In genomic region chrX:20212486-20213089, GRCh38 we compare ENCODE assay signal across 13 cellular contexts. TPM values are rescaled to one million over a fixed set of nuclear protein-coding genes. Genes with fewer than 3 reads are reported as not detected.
DNase-seq lines count a peak whose midpoint lies in the region; ATAC-seq, FAIRE-seq and TF ChIP-seq lines count a peak whose summit lies in the region.
"Had no signal": no experiment of that assay in that cellular context is flagged by ENCODE, and none has a peak within 500 bp of the region (broad histone marks: within the 10 kb centered on the region; RNA-seq: fewer than 3 reads in every experiment).

No MANE protein-coding gene starts in this region.

- TF ChIP-seq EP300 in GM12878 (IDR thresholded peaks at IDR 0.05; ENCODE audit: borderline replicate concordance in 1 of 2, control insufficient read depth in 1 of 2, low read depth in 2 of 2, low read length in 2 of 2), result peak in 1 of 2 experiments; percentile 41; a peak in 1 of 4 replicates

- SMC1A ChIA-PET in GM12878 (lab: Charles Lee; ENCODE audit: uncharacterized antibody, unreplicated experiment), result interaction anchor here (1.3 kb wide), 2 partner anchors 8 to 32 kb away, joined by 3 to 5 read pairs; no protein-coding TSS in a partner anchor

- no peak for TF ChIP-seq CTCF in GM12878 (IDR thresholded peaks at IDR 0.05 in 2 of 3, conservative IDR thresholded peaks at IDR 0.05 in 1 of 3; ENCODE audit: control insufficient read depth in 2 of 3, extremely low read depth in 1 of 3, insufficient read depth in 1 of 3, low read depth in 3 of 3, low read length in 3 of 3)

- H3K4me3 ChIP-seq in GM12878, result no peak overlapping the region
- H3K4me3 ChIP-seq: neural progenitor cell had no signal

- CTCF ChIA-PET in GM12878 (lab: Yijun Ruan, JAX), result interaction anchor here (0.6 kb wide), 1 partner anchor 44 kb away, joined by 3 read pairs; no protein-coding TSS in a partner anchor

- no TSS peak for BruUV-seq in GM12878 (replicated peaks; lab: Mats Ljungman, UMichigan)

- intact Hi-C loops in GM12878 (cut with micrococcal nuclease; ENCODE audit: unreplicated experiment), result no loop called here

- RAD21 ChIA-PET in GM12878 (lab: Charles Lee; ENCODE audit: unreplicated experiment), result no interaction called here

- H3K27me3 ChIP-seq in GM12878 (replicated peaks in 1 of 2; ENCODE audit: control insufficient read depth in 2 of 2, insufficient read depth in 2 of 2, low read length in 1 of 2), result no peaks in the 10 kb centered on the region
- H3K27me3 ChIP-seq: neural progenitor cell had no signal

- no peak overlapping the region for H2AFZ ChIP-seq in GM12878 (ENCODE audit: control insufficient read depth, low read depth, low read length)
- H2AFZ ChIP-seq: neural progenitor cell had no signal

- no peak overlapping the region for H3K9ac ChIP-seq in GM12878 (ENCODE audit: control insufficient read depth, insufficient read depth, low read length)
- H3K9ac ChIP-seq: neural progenitor cell had no signal

- 57% methylated on average over 6 of the region's 6 CpGs for WGBS in GM12878 (ENCODE audit: insufficient coverage, insufficient replicate concordance, low lambda C conversion rate, missing lambda C conversion rate)

- TF ChIP-seq POLR2A in GM12878 (IDR thresholded peaks at IDR 0.05; ENCODE audit: low read depth, low read length), result no peak

- in situ Hi-C loops in GM12878 (cut with MboI), result no loop called here

- ATAC-seq in GM18868 (IDR thresholded peaks at IDR 0.05; ENCODE audit: unreplicated experiment) (peak; percentile 96), GM21447 (IDR thresholded peaks at IDR 0.05; ENCODE audit: unreplicated experiment) (peak; percentile 97), HG03095 (IDR thresholded peaks at IDR 0.05; ENCODE audit: unreplicated experiment) (peak; percentile 93), GM12878 (peak; percentile 95)
- ATAC-seq: SK-N-SH treated with all-trans-retinoic acid at 6 μM for 48 hours had no signal

- FAIRE-seq in GM12878 (lab: Jason Lieb, UNC), result peak; percentile 7
- FAIRE-seq: bronchial epithelial cell had no signal

- no peaks in the 10 kb centered on the region; a peak in 1 of 4 replicates for H3K36me3 ChIP-seq in GM12878 (ENCODE audit: control insufficient read depth in 2 of 2, insufficient read depth in 2 of 2, low read length in 1 of 2)
- H3K36me3 ChIP-seq: neural progenitor cell had no signal

- TF ChIP-seq RAD21 in GM12878 (IDR thresholded peaks at IDR 0.05; ENCODE audit: insufficient read depth, low read depth, low read length), result no peak

- POLR2A ChIA-PET in GM12878 (lab: Charles Lee), result no interaction called here

- no peak overlapping the region; the same call in 1 of the 2 replicates for H3K27ac ChIP-seq in GM12878 (ENCODE audit: control insufficient read depth, insufficient read depth)
- H3K27ac ChIP-seq: neural progenitor cell had no signal

- H3K79me2 ChIP-seq in GM12878 (ENCODE audit: control insufficient read depth, insufficient read depth, low read length), result no peaks in the 10 kb centered on the region

- H3K4me2 ChIP-seq in GM12878 (ENCODE audit: control insufficient read depth, insufficient read depth), result peak overlapping the region; percentile 33; the same call in 1 of the 2 replicates
- H3K4me2 ChIP-seq: neural progenitor cell had no signal

- H4K20me1 ChIP-seq in GM12878 (ENCODE audit: control insufficient read depth, insufficient read depth), result no peaks in the 10 kb centered on the region

- DNase-seq in GM12878 (ENCODE audit: low read depth, low spot score), result peak; percentile 8
- no peak for DNase-seq in ecto neural progenitor cell (ENCODE audit: low spot score)
- DNase-seq in CD1c-positive myeloid dendritic cell (ENCODE audit: extremely low spot score), result no peak
- no peak for DNase-seq in NAMALWA (ENCODE audit: low spot score)
- DNase-seq: DMS 273 treated with DMSO at 0.1 percent for 48 hours, Karpas-422, NCI-H526 treated with DMSO at 0.1 percent for 48 hours had no signal

- no peaks in the 10 kb centered on the region; the same call in 1 of the 2 replicates for H3K4me1 ChIP-seq in GM12878 (ENCODE audit: control insufficient read depth, insufficient read depth, low read length)

- no peaks in the 10 kb centered on the region for H3K9me3 ChIP-seq in GM12878 (replicated peaks; ENCODE audit: control insufficient read depth, insufficient read depth, low read length)

TF ChIP-seq in GM12878, 131 proteins besides CTCF, POLR2A, EP300 and RAD21 (continues in another document):
- 0 out of 2 replicates have a peak, but pooled peaks have one; percentile 40 for TF ChIP-seq RAD51 (IDR thresholded peaks at IDR 0.05)
- TF ChIP-seq TAF1 (IDR thresholded peaks at IDR 0.05; ENCODE audit: borderline replicate concordance, low read depth, low read length), result no peak
- peak; percentile 41 for TF ChIP-seq ATF7 (IDR thresholded peaks at IDR 0.05; ENCODE audit: low read depth)
- no peak for TF ChIP-seq HDAC2 (IDR thresholded peaks at IDR 0.05)
- TF ChIP-seq IRF3 (IDR thresholded peaks at IDR 0.05), result no peak
- TF ChIP-seq JUNB (IDR thresholded peaks at IDR 0.05), result peak; percentile 74
- no peak for TF ChIP-seq PKNOX1 (IDR thresholded peaks at IDR 0.05)
- no peak for TF ChIP-seq GATAD2B (conservative IDR thresholded peaks at IDR 0.05; ENCODE audit: low read depth)
- peak in 1 of 2 experiments; percentile 32; a peak in 1 of 4 replicates for TF ChIP-seq ETV6 (conservative IDR thresholded peaks at IDR 0.05 in 1 of 2, IDR thresholded peaks at IDR 0.05 in 1 of 2; ENCODE audit: borderline replicate concordance in 1 of 2, low read depth in 1 of 2)
- 0 out of 2 replicates have a peak, but pooled peaks have one; percentile 36 for TF ChIP-seq MTA2 (IDR thresholded peaks at IDR 0.05; ENCODE audit: low read depth)
- peak; percentile 36; the same call in 1 of the 2 replicates for TF ChIP-seq ZNF384 (IDR thresholded peaks at IDR 0.05; ENCODE audit: borderline replicate concordance, low read depth, low read length)
- 0 out of 2 replicates have a peak, but pooled peaks have one; percentile 26 for TF ChIP-seq ATF2 (IDR thresholded peaks at IDR 0.05; ENCODE audit: low read length)
- peak; percentile 20; the same call in 1 of the 2 replicates for TF ChIP-seq RUNX3 (IDR thresholded peaks at IDR 0.05; ENCODE audit: low read length)
- TF ChIP-seq PBX3 (IDR thresholded peaks at IDR 0.05; ENCODE audit: insufficient replicate concordance, low read depth, low read length), result peak; percentile 51

RNA-seq across cellular contexts. Expression of gene RPS6KA3, which starts 54.1 kb away (rescaled TPM):
- total RNA-seq in GM12878 (2013; cell fraction: nucleolus; rRNA removed), result 35.9 and 36.5 TPM in 2 replicates
- total RNA-seq in GM12878 (2014; rRNA removed) (15.9 and 17.8 TPM in 2 replicates), GM12878 (2014; rRNA removed; fragmentation: Illumina TruSeq; extraction: Trizol) (19.6 and 19.9 TPM in 2 replicates), GM12878 (2021) (17.7 and 20.9 TPM in 2 replicates)
- polyA plus RNA-seq in GM12878 (2011; ENCODE audit: low read depth), result 6.1 TPM
- polyA plus RNA-seq in GM12878 (2011; rRNA removed) (35.6 and 50.8 TPM in 2 replicates), GM12878 (2014; fragmentation: Illumina TruSeq; extraction: Trizol) (20.3 and 26.7 TPM in 2 replicates), GM12878 (2014; fragmentation: Nextera tagmentation; extraction: Ambion mirVana) (1 to 10 TPM; 5.2 to 9.1 TPM), GM12878 (2014; rRNA removed) (12.6 and 15.7 TPM in 2 replicates), GM12878 (2016; fragmentation: Nextera tagmentation; extraction: Ambion mirVana) (1 to 10 TPM; 2.8 to 3.1 TPM)
- polyA plus RNA-seq in GM12878 (2011; cell fraction: cytosol; rRNA removed), result 19.7 and 19.9 TPM in 2 replicates
- 14.2 and 17.2 TPM in 2 replicates for polyA plus RNA-seq in GM12878 (2011; cell fraction: nucleus; rRNA removed)
- 9.3 and 12.8 TPM in 2 replicates for polyA plus RNA-seq in GM12878 (2012)
- polyA minus RNA-seq in GM12878 (2011; rRNA and poly(A)+ RNA removed), result 39.8 and 58.8 TPM in 2 replicates
- polyA minus RNA-seq in GM12878 (2011; cell fraction: cytosol; rRNA and poly(A)+ RNA removed), result 16.7 TPM in 2 replicates
- 5.7 and 9.7 TPM in 2 replicates for polyA minus RNA-seq in GM12878 (2011; cell fraction: nucleus; rRNA and poly(A)+ RNA removed)
